Comparison of ENCODE assay signal across 10 cellular contexts in the genomic region with DNA sequence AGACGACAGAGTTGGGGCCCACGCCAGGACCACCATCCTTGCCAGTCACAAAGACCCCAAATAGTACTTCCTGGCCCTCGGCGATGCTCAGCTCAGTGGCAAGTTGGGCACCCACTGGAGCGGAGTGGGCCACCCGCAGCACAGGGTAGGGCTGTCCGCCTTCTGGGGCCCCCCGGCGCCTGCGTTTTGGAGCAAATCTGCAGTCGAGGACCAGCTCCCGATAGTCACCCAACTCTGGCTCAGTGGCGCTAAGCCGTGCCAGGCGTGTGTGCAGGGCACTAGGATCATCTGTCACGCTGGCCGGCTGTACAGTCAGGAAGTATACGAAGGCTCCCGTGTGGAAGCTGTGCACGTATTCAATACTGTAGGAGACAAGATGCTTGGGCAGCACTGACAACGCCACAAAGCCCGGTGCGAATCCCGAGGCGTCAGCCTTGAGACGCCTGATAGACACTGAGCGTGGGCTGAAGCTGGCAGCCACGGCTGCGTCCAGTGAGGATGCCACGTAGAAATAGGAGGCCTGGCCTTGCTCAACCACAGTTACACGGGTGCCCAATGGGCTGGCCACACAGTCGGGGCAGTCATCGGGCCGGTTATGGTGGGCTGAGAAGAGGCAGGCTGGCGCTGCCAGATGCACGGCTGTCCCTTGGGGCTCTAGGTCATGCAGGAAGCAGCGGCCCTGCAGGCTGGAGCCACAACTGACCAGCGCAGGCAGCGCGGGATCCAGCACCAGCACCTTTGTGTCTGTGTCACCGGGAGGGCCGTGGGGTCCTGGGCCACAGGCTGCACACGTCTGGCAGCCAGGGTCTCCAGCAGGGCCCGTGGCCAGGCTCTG. TPM values are rescaled to one million over a fixed set of nuclear protein-coding genes. Genes with fewer than 3 reads are reported as not detected.
A peak's percentile ranks its signal among the peaks of the same experiment; 100 is the strongest.
DNase-seq lines count a peak whose midpoint lies in the region; ATAC-seq and TF ChIP-seq lines count a peak whose summit lies in the region.
"Had no signal": no experiment of that assay in that cellular context is flagged by ENCODE, and none has a peak within 500 bp of the region (broad histone marks: within the 10 kb centered on the region; RNA-seq: fewer than 3 reads in every experiment).

No MANE protein-coding gene starts in this region.

- no peaks in the 10 kb centered on the region for H3K36me3 ChIP-seq in mammary epithelial cell (ENCODE audit: insufficient read depth, low read length)
- peaks cover 0 to under 1% (median 0%) of the 10 kb centered on the region in 3 experiments for H3K36me3 ChIP-seq in naive thymus-derived CD4-positive, alpha-beta T cell (ENCODE audit: control insufficient read depth in 2 of 3, insufficient read depth in 3 of 3, low read length in 3 of 3)
- H3K36me3 ChIP-seq: WERI-Rb-1 had no signal

- dilution Hi-C loops in mammary epithelial cell (cut with HindIII; ENCODE audit: low sequenced_read_pairs): no loop called here

- no TSS peak for BruUV-seq in mammary epithelial cell (replicated peaks; lab: Mats Ljungman, UMichigan)

- H3K9ac ChIP-seq in mammary epithelial cell (ENCODE audit: insufficient read depth, low read length): no peak overlapping the region

- H3K27ac Mint-ChIP-seq in naive thymus-derived CD4-positive, alpha-beta T cell: peak overlapping the region in 1 of 9 donors; percentile 69
- H3K27ac Mint-ChIP-seq in stimulated activated memory B cell treated with anti-CD40 and anti-IgM and Interleukin-4, amounts not matched to agents 10 μg/mL and 1 μg/mL and 100 μg/mL, for 72 hours: no peak overlapping the region
- H3K27ac Mint-ChIP-seq in osteocyte (ENCODE audit: unreplicated experiment): no peak overlapping the region
- H3K27ac Mint-ChIP-seq: nephron had no signal

- H3K4me3 Mint-ChIP-seq in naive thymus-derived CD4-positive, alpha-beta T cell: peak overlapping the region in 6 of 10 donors; percentile 7 to 94 (median 41)
- no peak overlapping the region for H3K4me3 Mint-ChIP-seq in stimulated activated memory B cell treated with anti-CD40 and anti-IgM and Interleukin-4, amounts not matched to agents 10 μg/mL and 1 μg/mL and 100 μg/mL, for 72 hours
- H3K4me3 Mint-ChIP-seq in osteocyte (ENCODE audit: unreplicated experiment): no peak overlapping the region
- H3K4me3 Mint-ChIP-seq: nephron had no signal

- ATAC-seq in naive thymus-derived CD4-positive, alpha-beta T cell: no peak
- ATAC-seq in stimulated activated memory B cell treated with anti-CD40 and anti-IgM and Interleukin-4, amounts not matched to agents 10 μg/mL and 1 μg/mL and 100 μg/mL, for 72 hours: no peak
- ATAC-seq in GM18858 (IDR thresholded peaks at IDR 0.05; ENCODE audit: unreplicated experiment): no peak

- H3K4me1 Mint-ChIP-seq in naive thymus-derived CD4-positive, alpha-beta T cell: peaks cover 18 to 42% (median 27%) of the 10 kb centered on the region in 7 donors
- peaks cover 27% of the 10 kb centered on the region for H3K4me1 Mint-ChIP-seq in stimulated activated memory B cell treated with anti-CD40 and anti-IgM and Interleukin-4, amounts not matched to agents 10 μg/mL and 1 μg/mL and 100 μg/mL, for 72 hours
- H3K4me1 Mint-ChIP-seq in osteocyte (ENCODE audit: unreplicated experiment): peaks cover 14% of the 10 kb centered on the region

- H3K27ac ChIP-seq in mammary epithelial cell (ENCODE audit: insufficient read depth, low read depth, low read length): no peak overlapping the region
- H3K27ac ChIP-seq in naive thymus-derived CD4-positive, alpha-beta T cell (ENCODE audit: low read depth, low read length): no peak overlapping the region
- H3K27ac ChIP-seq: WERI-Rb-1 had no signal

- H3K4me1 ChIP-seq in mammary epithelial cell (ENCODE audit: insufficient read depth, low read length): peaks cover 78% of the 10 kb centered on the region
- H3K4me1 ChIP-seq in naive thymus-derived CD4-positive, alpha-beta T cell (ENCODE audit: control insufficient read depth in 2 of 2, insufficient read depth in 2 of 2, low read length in 2 of 2): peaks cover 15 to 26% of the 10 kb centered on the region in 2 donors

- peak; percentile 40 for DNase-seq in HT-29 (ENCODE audit: low spot score)
- no peak for DNase-seq in mammary epithelial cell
- DNase-seq in naive thymus-derived CD4-positive, alpha-beta T cell: no peak
- DNase-seq in osteocyte (ENCODE audit: extremely low spot score, unreplicated experiment): no peak
- DNase-seq: hippocampal formation, NCI-H1694 treated with DMSO at 0.1 percent for 48 hours, WERI-Rb-1 had no signal

- no peaks in the 10 kb centered on the region for H4K20me1 ChIP-seq in mammary epithelial cell (ENCODE audit: insufficient read depth, low read length)

- peaks cover 52% of the 10 kb centered on the region for H3K79me2 ChIP-seq in mammary epithelial cell (ENCODE audit: insufficient read depth, low read length)

- H3K27me3 Mint-ChIP-seq in naive thymus-derived CD4-positive, alpha-beta T cell: no peaks in the 10 kb centered on the region
- no peaks in the 10 kb centered on the region for H3K27me3 Mint-ChIP-seq in stimulated activated memory B cell treated with anti-CD40 and anti-IgM and Interleukin-4, amounts not matched to agents 10 μg/mL and 1 μg/mL and 100 μg/mL, for 72 hours
- H3K27me3 Mint-ChIP-seq in osteocyte (ENCODE audit: unreplicated experiment): no peaks in the 10 kb centered on the region

- H3K9me3 ChIP-seq in mammary epithelial cell (replicated peaks; ENCODE audit: insufficient read depth, low read length): no peaks in the 10 kb centered on the region
- H3K9me3 ChIP-seq in naive thymus-derived CD4-positive, alpha-beta T cell (ENCODE audit: control insufficient read depth in 2 of 3, low read length in 3 of 3): no peaks in the 10 kb centered on the region

- no peak overlapping the region for H2AFZ ChIP-seq in mammary epithelial cell (ENCODE audit: low read depth, low read length)

- no peaks in the 10 kb centered on the region for H3K27me3 ChIP-seq in mammary epithelial cell (ENCODE audit: insufficient read depth, low read length)
- H3K27me3 ChIP-seq in naive thymus-derived CD4-positive, alpha-beta T cell (ENCODE audit: control insufficient read depth in 2 of 2, insufficient read depth in 2 of 2, low read length in 2 of 2): no peaks in the 10 kb centered on the region

- 97% methylated on average over 38 of the region's 44 CpGs for WGBS in mammary epithelial cell (ENCODE audit: low coverage, missing lambda C conversion rate)

- peak overlapping the region; percentile 6 to 54 (median 19) for H3K4me3 ChIP-seq in mammary epithelial cell (replicated peaks in 1 of 3; ENCODE audit: insufficient read depth in 1 of 3, low read depth in 2 of 3, low read length in 3 of 3)
- no peak overlapping the region for H3K4me3 ChIP-seq in naive thymus-derived CD4-positive, alpha-beta T cell (ENCODE audit: low read length)

- peak overlapping the region; percentile 89 for H3K4me2 ChIP-seq in mammary epithelial cell (ENCODE audit: insufficient read depth, low read depth, low read length)

- H3K36me3 Mint-ChIP-seq in naive thymus-derived CD4-positive, alpha-beta T cell: peaks cover 0 to 2% (median 0%) of the 10 kb centered on the region in 5 donors
- H3K36me3 Mint-ChIP-seq in stimulated activated memory B cell treated with anti-CD40 and anti-IgM and Interleukin-4, amounts not matched to agents 10 μg/mL and 1 μg/mL and 100 μg/mL, for 72 hours: no peaks in the 10 kb centered on the region
- H3K36me3 Mint-ChIP-seq in osteocyte (ENCODE audit: unreplicated experiment): no peaks in the 10 kb centered on the region

- POLR2A ChIA-PET in naive thymus-derived CD4-positive, alpha-beta T cell (lab: Charles Lee): interaction anchor here (1.0 to 1.1 kb wide), 2 partner anchors 38 to 1056 kb away, joined by 3 read pairs; no protein-coding TSS in a partner anchor

- no peaks in the 10 kb centered on the region for H3K9me3 Mint-ChIP-seq in naive thymus-derived CD4-positive, alpha-beta T cell
- no peaks in the 10 kb centered on the region for H3K9me3 Mint-ChIP-seq in stimulated activated memory B cell treated with anti-CD40 and anti-IgM and Interleukin-4, amounts not matched to agents 10 μg/mL and 1 μg/mL and 100 μg/mL, for 72 hours
- H3K9me3 Mint-ChIP-seq in osteocyte (ENCODE audit: unreplicated experiment): no peaks in the 10 kb centered on the region
- H3K9me3 Mint-ChIP-seq: nephron had no signal

- TF ChIP-seq CTCF in mammary epithelial cell (conservative IDR thresholded peaks at IDR 0.05 in 1 of 2, IDR thresholded peaks at IDR 0.05 in 1 of 2; ENCODE audit: extremely low read depth in 1 of 2, insufficient read depth in 1 of 2, low read depth in 1 of 2, low read length in 2 of 2) (no peak), osteocyte (IDR thresholded peaks at IDR 0.05) (no peak)

- in situ Hi-C loops in mammary epithelial cell (cut with MboI; ENCODE audit: low sequenced_read_pairs in 2 of 2): loop anchor here in 1 of 2 donors (10.0 kb wide), 1 partner anchor 198 kb away; no protein-coding TSS in a partner anchor

- CTCF ChIA-PET in mammary epithelial cell (lab: Charles Lee; ENCODE audit: low non-redundant PET): no interaction called here
- CTCF ChIA-PET in naive thymus-derived CD4-positive, alpha-beta T cell (lab: Charles Lee): no interaction called here

- intact Hi-C loops in mammary epithelial cell (cut with micrococcal nuclease): no loop called here
- intact Hi-C loops in naive thymus-derived CD4-positive, alpha-beta T cell (cut with micrococcal nuclease): loop anchor here (1.0 to 2.0 kb wide), 2 partner anchors 38 to 46 kb away; a partner anchor contains a TSS

RNA-seq across cellular contexts. Expression of a gene that starts 0.9 kb away (rescaled TPM):
- 60.3 and 64.4 TPM in 2 replicates for total RNA-seq in HT-29 (2014; rRNA removed; shearing (Covaris generic))
- total RNA-seq in mammary epithelial cell (10 to 100 TPM in 1 of 2 donors, 1 to 10 TPM in 1; 7.7 to 62.2 TPM), osteocyte (1.1 and 1.8 TPM in 2 replicates)
- 56.4 TPM for polyA plus RNA-seq in mammary epithelial cell
- 43.0 TPM for polyA minus RNA-seq in mammary epithelial cell
- total RNA-seq in naive thymus-derived CD4-positive, alpha-beta T cell: 1 to 10 TPM in 3 of 5 experiments, under 1 TPM in 2; 0.39 to 5.8 (median 1.2) TPM
- polyA plus RNA-seq in naive thymus-derived CD4-positive, alpha-beta T cell: under 1 TPM; 0.66 to 0.80 TPM

RNA-seq across cellular contexts. Expression of a gene that starts 26.9 kb away (rescaled TPM):
- total RNA-seq in HT-29 (2014; rRNA removed; shearing (Covaris generic)): 13.6 and 15.1 TPM in 2 replicates
- 10 to 100 TPM; 11.5 to 15.9 TPM for total RNA-seq in mammary epithelial cell
- polyA plus RNA-seq in mammary epithelial cell: 17.6 TPM
- 11.0 TPM for polyA minus RNA-seq in mammary epithelial cell
- 10 to 100 TPM in 2 of 5 experiments, 1 to 10 TPM in 3; 4.6 to 12.6 (median 8.6) TPM for total RNA-seq in naive thymus-derived CD4-positive, alpha-beta T cell
- 10 to 100 TPM; 10.9 to 24.5 TPM for polyA plus RNA-seq in naive thymus-derived CD4-positive, alpha-beta T cell
- 12.8 and 13.8 TPM in 2 replicates for total RNA-seq in osteocyte

RNA-seq across cellular contexts. Expression of a gene that starts 33.0 kb away (rescaled TPM):
- not detected in 2 replicates for total RNA-seq in HT-29 (2014; rRNA removed; shearing (Covaris generic))
- total RNA-seq in mammary epithelial cell (under 1 TPM in 1 of 2 donors, not detected in 1; 0.35 TPM), osteocyte (not detected in 2 replicates)
- 0.03 TPM for polyA plus RNA-seq in mammary epithelial cell
- not detected for polyA minus RNA-seq in mammary epithelial cell
- total RNA-seq in naive thymus-derived CD4-positive, alpha-beta T cell: not detected
- not detected for polyA plus RNA-seq in naive thymus-derived CD4-positive, alpha-beta T cell

RNA-seq across cellular contexts. Expression of a gene that starts 37.2 kb away (rescaled TPM):
- total RNA-seq in HT-29 (2014; rRNA removed; shearing (Covaris generic)): 17.4 and 23.7 TPM in 2 replicates
- total RNA-seq in mammary epithelial cell (10 to 100 TPM; 39.8 to 60.9 TPM), osteocyte (91.5 and 97.4 TPM in 2 replicates)
- polyA plus RNA-seq in mammary epithelial cell: 22.9 TPM
- 91.8 TPM for polyA minus RNA-seq in mammary epithelial cell
- 100 to 1,000 TPM; 103 to 208 (median 153) TPM for total RNA-seq in naive thymus-derived CD4-positive, alpha-beta T cell
- 10 to 100 TPM; 29.6 to 70.1 TPM for polyA plus RNA-seq in naive thymus-derived CD4-positive, alpha-beta T cell

RNA-seq across cellular contexts. Expression of a gene that starts 46.4 kb away (rescaled TPM):
- 10.3 and 12.8 TPM in 2 replicates for total RNA-seq in HT-29 (2014; rRNA removed; shearing (Covaris generic))
- total RNA-seq in mammary epithelial cell (10 to 100 TPM in 1 of 2 donors, 1 to 10 TPM in 1; 1.7 to 12.6 TPM), osteocyte (3.4 and 5.3 TPM in 2 replicates)
- 12.9 TPM for polyA plus RNA-seq in mammary epithelial cell
- polyA minus RNA-seq in mammary epithelial cell: 29.5 TPM
- 10 to 100 TPM in 1 of 5 experiments, 1 to 10 TPM in 4; 4.1 to 22.5 (median 5.7) TPM for total RNA-seq in naive thymus-derived CD4-positive, alpha-beta T cell
- 1 to 10 TPM; 2.7 to 3.8 TPM for polyA plus RNA-seq in naive thymus-derived CD4-positive, alpha-beta T cell

Comparison
In these comparisons a context has a peak if more than half of its experiments do, and no peak if none do; other contexts are left out.
1. H3K4me3 Mint-ChIP-seq: peak in naive thymus-derived CD4-positive, alpha-beta T cell (6 of 10); none in stimulated activated memory B cell treated with anti-CD40 and anti-IgM and Interleukin-4, amounts not matched to agents 10 μg/mL and 1 μg/mL and 100 μg/mL, for 72 hours (single experiment) and osteocyte (single experiment).